Comparison of ENCODE assay signal across 9 cellular contexts in genomic region chr5:11904270-11904906, GRCh38. TPM values are rescaled to one million over a fixed set of nuclear protein-coding genes. Genes with fewer than 3 reads are reported as not detected.
DNase-seq lines count a peak whose midpoint lies in the region; ATAC-seq and TF ChIP-seq lines count a peak whose summit lies in the region.
"Had no signal": no experiment of that assay in that cellular context is flagged by ENCODE, and none has a peak within 500 bp of the region (broad histone marks: within the 10 kb centered on the region; RNA-seq: fewer than 3 reads in every experiment).

Gene CTNND2 (minus strand): TSS chr5:11904446. CDS start chr5:11903853, 593 bp downstream.

- no peaks in the 10 kb centered on the region for H3K36me3 ChIP-seq in lung (ENCODE audit: control insufficient read depth in 2 of 2, insufficient read depth in 2 of 2, low read length in 2 of 2)

- H3K4me1 ChIP-seq in lung (ENCODE audit: control insufficient read depth in 2 of 2, insufficient read depth in 2 of 2, low read length in 2 of 2), result peaks cover 3 to 9% of the 10 kb centered on the region in 2 donors

- H3K27ac Mint-ChIP-seq in activated naive CD4-positive, alpha-beta T cell treated with anti-CD3 and anti-CD28 coated beads for 36 hours, result no peak within 1 kb of the TSS
- no peak within 1 kb of the TSS for H3K27ac Mint-ChIP-seq in naive thymus-derived CD8-positive, alpha-beta T cell

- peak within 1 kb of the TSS; percentile 9 for H3K4me3 Mint-ChIP-seq in activated naive CD4-positive, alpha-beta T cell treated with anti-CD3 and anti-CD28 coated beads for 36 hours
- peak within 1 kb of the TSS in 5 of 10 donors; percentile 6 to 47 (median 23) for H3K4me3 Mint-ChIP-seq in naive thymus-derived CD8-positive, alpha-beta T cell

- peaks cover 0 to 3% of the 10 kb centered on the region in 2 donors for H3K9me3 ChIP-seq in lung (ENCODE audit: control insufficient read depth in 2 of 2, insufficient read depth in 1 of 2, low read length in 1 of 2)

- 1 to 2% methylated on average over 47 to 63 of the region's 63 CpGs for WGBS in lung, 2 donors

- POLR2A ChIA-PET in naive thymus-derived CD8-positive, alpha-beta T cell (lab: Charles Lee), result no interaction called here

- no peak for DNase-seq in activated naive CD4-positive, alpha-beta T cell treated with anti-CD3 and anti-CD28 coated beads for 36 hours
- no peak for DNase-seq in activated naive CD4-positive, alpha-beta T cell (lab: John Stamatoyannopoulos, UW)
- DNase-seq in NCI-H2171 treated with DMSO at 0.1 percent for 48 hours (lab: John Stamatoyannopoulos, UW) (peak; percentile 83), cerebellum (ENCODE audit: low spot score) (peak; percentile 88), lung (ENCODE audit: low spot score) (peak; percentile 37), SW 1271 (lab: John Stamatoyannopoulos, UW) (no peak), Kasumi-1 (lab: John Stamatoyannopoulos, UW) (no peak)
- no peak for DNase-seq in naive thymus-derived CD8-positive, alpha-beta T cell

- TF ChIP-seq CTCF in lung (IDR thresholded peaks at IDR 0.05; ENCODE audit: control extremely low read depth, extremely low read depth), result no peak

- peaks cover 1% of the 10 kb centered on the region for H3K36me3 Mint-ChIP-seq in activated naive CD4-positive, alpha-beta T cell treated with anti-CD3 and anti-CD28 coated beads for 36 hours (ENCODE audit: low read depth)
- H3K36me3 Mint-ChIP-seq in naive thymus-derived CD8-positive, alpha-beta T cell, result peaks cover 0 to 6% (median 3%) of the 10 kb centered on the region in 3 donors

- peaks cover 5% of the 10 kb centered on the region for H3K27me3 ChIP-seq in lung (ENCODE audit: control insufficient read depth, insufficient read depth)

- no peaks in the 10 kb centered on the region for H3K9me3 Mint-ChIP-seq in activated naive CD4-positive, alpha-beta T cell treated with anti-CD3 and anti-CD28 coated beads for 36 hours
- H3K9me3 Mint-ChIP-seq in naive thymus-derived CD8-positive, alpha-beta T cell, result peaks cover 0 to 10% (median 1%) of the 10 kb centered on the region in 9 donors

- peaks cover 6% of the 10 kb centered on the region for H3K4me1 Mint-ChIP-seq in activated naive CD4-positive, alpha-beta T cell treated with anti-CD3 and anti-CD28 coated beads for 36 hours (ENCODE audit: low read depth)
- peaks cover 0 to 8% (median 3%) of the 10 kb centered on the region in 4 donors for H3K4me1 Mint-ChIP-seq in naive thymus-derived CD8-positive, alpha-beta T cell

- ATAC-seq in lung (ENCODE audit: insufficient read depth, low FRiP score), result peak; percentile 20
- no peak for ATAC-seq in naive thymus-derived CD8-positive, alpha-beta T cell

- intact Hi-C loops in activated naive CD4-positive, alpha-beta T cell treated with anti-CD3 and anti-CD28 coated beads for 36 hours (cut with micrococcal nuclease), result no loop called here

- H3K27me3 Mint-ChIP-seq in activated naive CD4-positive, alpha-beta T cell treated with anti-CD3 and anti-CD28 coated beads for 36 hours (ENCODE audit: low read depth), result peaks cover 30% of the 10 kb centered on the region
- H3K27me3 Mint-ChIP-seq in naive thymus-derived CD8-positive, alpha-beta T cell, result peaks cover 31 to 52% (median 39%) of the 10 kb centered on the region in 5 donors

- H3K4me3 ChIP-seq in lung, result no peak within 1 kb of the TSS

- H3K27ac ChIP-seq in lung (ENCODE audit: low read depth in 1 of 2, low read length in 1 of 2), result peak within 1 kb of the TSS in 1 of 2 donors; percentile 79

- CTCF ChIA-PET in activated naive CD4-positive, alpha-beta T cell treated with anti-CD3 and anti-CD28 coated beads for 36 hours (lab: Charles Lee), result no interaction called here

RNA-seq across cellular contexts. Expression of gene CTNND2, which starts in this region (rescaled TPM):
- total RNA-seq in activated naive CD4-positive, alpha-beta T cell treated with anti-CD3 and anti-CD28 coated beads for 36 hours, result not detected
- total RNA-seq in cerebellum, result 76.9 TPM
- 1 to 10 TPM; 1.1 to 2.2 TPM for total RNA-seq in lung
- under 1 TPM; 0.30 to 0.32 TPM for polyA plus RNA-seq in lung
- not detected for total RNA-seq in naive thymus-derived CD8-positive, alpha-beta T cell
- not detected for polyA plus RNA-seq in naive thymus-derived CD8-positive, alpha-beta T cell
- total RNA-seq: activated CD8-positive, alpha-beta memory T cell treated with anti-CD3 and anti-CD28 coated beads for 36 hours had no signal

Comparison
In these comparisons a context has a peak if more than half of its experiments do, and no peak if none do; other contexts are left out.
1. RNA of gene CTNND2 (total RNA-seq): 76.9 TPM in cerebellum (single experiment); 1.1 to 2.2 TPM in lung, not detected in activated naive CD4-positive, alpha-beta T cell treated with anti-CD3 and anti-CD28 coated beads for 36 hours and not detected in naive thymus-derived CD8-positive, alpha-beta T cell; every median in the first group is over 10 times any median in the second.
2. DNase-seq: peak in NCI-H2171 treated with DMSO at 0.1 percent for 48 hours (single experiment), cerebellum (single experiment) and lung (single experiment); none in activated naive CD4-positive, alpha-beta T cell treated with anti-CD3 and anti-CD28 coated beads for 36 hours (single experiment), activated naive CD4-positive, alpha-beta T cell (0 of 4), SW 1271 (0 of 2), naive thymus-derived CD8-positive, alpha-beta T cell (0 of 10) and Kasumi-1 (0 of 2).